In the genomic region with DNA sequence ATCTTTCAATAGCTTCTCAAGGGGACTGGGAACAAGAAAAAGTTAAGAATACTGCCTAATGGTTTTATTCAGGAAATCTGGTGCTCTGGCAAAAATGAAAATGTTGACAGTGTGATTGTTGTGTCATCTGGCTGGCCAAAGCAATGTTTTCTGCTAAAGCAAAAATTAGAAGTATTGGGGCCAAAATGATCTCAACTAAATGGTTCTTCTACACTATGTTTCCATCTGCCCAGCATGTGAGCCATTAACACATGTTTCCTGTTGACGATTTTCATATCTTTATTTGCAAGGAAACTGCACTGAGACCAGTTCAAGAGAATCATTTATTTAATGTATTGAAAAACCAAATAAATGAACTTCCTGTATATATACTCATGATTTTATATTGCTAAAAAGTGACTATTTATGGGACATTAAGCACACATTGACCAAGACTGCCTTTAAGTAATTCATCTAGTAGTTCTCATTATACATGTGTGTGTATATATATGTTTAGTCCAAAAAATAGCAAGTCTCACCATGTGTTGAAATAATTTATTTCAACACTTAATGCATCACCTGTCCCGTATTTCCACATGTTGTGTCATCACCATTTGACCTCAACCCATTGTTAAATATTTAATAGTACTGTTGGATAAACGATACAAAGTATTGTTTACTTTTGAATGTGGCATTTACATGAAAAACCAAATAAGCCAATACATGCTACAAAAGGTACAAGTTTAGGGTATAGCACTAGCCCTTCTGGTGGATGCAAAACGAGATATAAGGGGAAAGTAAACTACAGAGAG, we compare ENCODE assay signal across 2 cellular contexts.
A peak's percentile ranks its signal among the peaks of the same experiment; 100 is the strongest.
TF ChIP-seq lines count a peak whose summit lies in the region.

No MANE protein-coding gene starts in this region.

TF ChIP-seq in liver, 16 proteins besides CTCF, POLR2A, EP300 and RAD21 (continued from another document):
- peak; percentile 73 for TF ChIP-seq ZBTB33 (IDR thresholded peaks at IDR 0.05)
- TF ChIP-seq FOXA1 (IDR thresholded peaks at IDR 0.05) = peak; percentile 16
- peak; percentile 66 for TF ChIP-seq FOXA2 (IDR thresholded peaks at IDR 0.05)
- no peak for TF ChIP-seq HNF4G (IDR thresholded peaks at IDR 0.05)
- TF ChIP-seq, protein P1, sequence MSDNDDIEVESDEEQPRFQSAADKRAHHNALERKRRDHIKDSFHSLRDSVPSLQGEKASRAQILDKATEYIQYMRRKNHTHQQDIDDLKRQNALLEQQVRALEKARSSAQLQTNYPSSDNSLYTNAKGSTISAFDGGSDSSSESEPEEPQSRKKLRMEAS (IDR thresholded peaks at IDR 0.05) = peak; percentile 36

TF ChIP-seq in HepG2, 621 proteins besides CTCF, POLR2A, EP300 and RAD21 (continued from another document):
- TF ChIP-seq HNRNPLL (IDR thresholded peaks at IDR 0.05; ENCODE audit: low read depth, low read length, poor library complexity, severe bottlenecking) (no peak), TCF12 (IDR thresholded peaks at IDR 0.05) (no peak), TCF12 (CRISPR knock-in tag; IDR thresholded peaks at IDR 0.05) (no peak), SUZ12 (IDR thresholded peaks at IDR 0.05; ENCODE audit: low read depth, low read length) (no peak), IKZF4 (CRISPR knock-in tag; IDR thresholded peaks at IDR 0.05; ENCODE audit: borderline replicate concordance, low read depth, not compliant biosample characterization) (no peak), CBX2 (IDR thresholded peaks at IDR 0.05; ENCODE audit: low read depth, low read length) (no peak), CBX2 (CRISPR knock-in tag; IDR thresholded peaks at IDR 0.05; ENCODE audit: low read depth) (no peak), ZNF460 (CRISPR knock-in tag; IDR thresholded peaks at IDR 0.05; ENCODE audit: borderline replicate concordance) (no peak), SAP130 (CRISPR knock-in tag; IDR thresholded peaks at IDR 0.05; ENCODE audit: low read depth) (no peak), ARNTL (CRISPR knock-in tag; IDR thresholded peaks at IDR 0.05) (no peak), ZFP37 (CRISPR knock-in tag; IDR thresholded peaks at IDR 0.05; ENCODE audit: borderline replicate concordance) (no peak), ZNF713 (CRISPR knock-in tag; IDR thresholded peaks at IDR 0.05) (no peak), U2AF1 (optimal IDR thresholded peaks at IDR 0.05; ENCODE audit: low read depth, low read length) (no peak), ZNF329 (CRISPR knock-in tag; IDR thresholded peaks at IDR 0.05; ENCODE audit: low read depth) (no peak), ZBTB21 (CRISPR knock-in tag; IDR thresholded peaks at IDR 0.05) (no peak)
- TF ChIP-seq, protein P2, sequence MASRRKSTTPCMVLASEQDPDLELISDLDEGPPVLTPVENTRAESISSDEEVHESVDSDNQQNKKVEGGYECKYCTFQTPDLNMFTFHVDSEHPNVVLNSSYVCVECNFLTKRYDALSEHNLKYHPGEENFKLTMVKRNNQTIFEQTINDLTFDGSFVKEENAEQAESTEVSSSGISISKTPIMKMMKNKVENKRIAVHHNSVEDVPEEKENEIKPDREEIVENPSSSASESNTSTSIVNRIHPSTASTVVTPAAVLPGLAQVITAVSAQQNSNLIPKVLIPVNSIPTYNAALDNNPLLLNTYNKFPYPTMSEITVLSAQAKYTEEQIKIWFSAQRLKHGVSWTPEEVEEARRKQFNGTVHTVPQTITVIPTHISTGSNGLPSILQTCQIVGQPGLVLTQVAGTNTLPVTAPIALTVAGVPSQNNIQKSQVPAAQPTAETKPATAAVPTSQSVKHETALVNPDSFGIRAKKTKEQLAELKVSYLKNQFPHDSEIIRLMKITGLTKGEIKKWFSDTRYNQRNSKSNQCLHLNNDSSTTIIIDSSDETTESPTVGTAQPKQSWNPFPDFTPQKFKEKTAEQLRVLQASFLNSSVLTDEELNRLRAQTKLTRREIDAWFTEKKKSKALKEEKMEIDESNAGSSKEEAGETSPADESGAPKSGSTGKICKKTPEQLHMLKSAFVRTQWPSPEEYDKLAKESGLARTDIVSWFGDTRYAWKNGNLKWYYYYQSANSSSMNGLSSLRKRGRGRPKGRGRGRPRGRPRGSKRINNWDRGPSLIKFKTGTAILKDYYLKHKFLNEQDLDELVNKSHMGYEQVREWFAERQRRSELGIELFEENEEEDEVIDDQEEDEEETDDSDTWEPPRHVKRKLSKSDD (CRISPR knock-in tag; IDR thresholded peaks at IDR 0.05; ENCODE audit: low read depth) = no peak
- TF ChIP-seq, protein P3, sequence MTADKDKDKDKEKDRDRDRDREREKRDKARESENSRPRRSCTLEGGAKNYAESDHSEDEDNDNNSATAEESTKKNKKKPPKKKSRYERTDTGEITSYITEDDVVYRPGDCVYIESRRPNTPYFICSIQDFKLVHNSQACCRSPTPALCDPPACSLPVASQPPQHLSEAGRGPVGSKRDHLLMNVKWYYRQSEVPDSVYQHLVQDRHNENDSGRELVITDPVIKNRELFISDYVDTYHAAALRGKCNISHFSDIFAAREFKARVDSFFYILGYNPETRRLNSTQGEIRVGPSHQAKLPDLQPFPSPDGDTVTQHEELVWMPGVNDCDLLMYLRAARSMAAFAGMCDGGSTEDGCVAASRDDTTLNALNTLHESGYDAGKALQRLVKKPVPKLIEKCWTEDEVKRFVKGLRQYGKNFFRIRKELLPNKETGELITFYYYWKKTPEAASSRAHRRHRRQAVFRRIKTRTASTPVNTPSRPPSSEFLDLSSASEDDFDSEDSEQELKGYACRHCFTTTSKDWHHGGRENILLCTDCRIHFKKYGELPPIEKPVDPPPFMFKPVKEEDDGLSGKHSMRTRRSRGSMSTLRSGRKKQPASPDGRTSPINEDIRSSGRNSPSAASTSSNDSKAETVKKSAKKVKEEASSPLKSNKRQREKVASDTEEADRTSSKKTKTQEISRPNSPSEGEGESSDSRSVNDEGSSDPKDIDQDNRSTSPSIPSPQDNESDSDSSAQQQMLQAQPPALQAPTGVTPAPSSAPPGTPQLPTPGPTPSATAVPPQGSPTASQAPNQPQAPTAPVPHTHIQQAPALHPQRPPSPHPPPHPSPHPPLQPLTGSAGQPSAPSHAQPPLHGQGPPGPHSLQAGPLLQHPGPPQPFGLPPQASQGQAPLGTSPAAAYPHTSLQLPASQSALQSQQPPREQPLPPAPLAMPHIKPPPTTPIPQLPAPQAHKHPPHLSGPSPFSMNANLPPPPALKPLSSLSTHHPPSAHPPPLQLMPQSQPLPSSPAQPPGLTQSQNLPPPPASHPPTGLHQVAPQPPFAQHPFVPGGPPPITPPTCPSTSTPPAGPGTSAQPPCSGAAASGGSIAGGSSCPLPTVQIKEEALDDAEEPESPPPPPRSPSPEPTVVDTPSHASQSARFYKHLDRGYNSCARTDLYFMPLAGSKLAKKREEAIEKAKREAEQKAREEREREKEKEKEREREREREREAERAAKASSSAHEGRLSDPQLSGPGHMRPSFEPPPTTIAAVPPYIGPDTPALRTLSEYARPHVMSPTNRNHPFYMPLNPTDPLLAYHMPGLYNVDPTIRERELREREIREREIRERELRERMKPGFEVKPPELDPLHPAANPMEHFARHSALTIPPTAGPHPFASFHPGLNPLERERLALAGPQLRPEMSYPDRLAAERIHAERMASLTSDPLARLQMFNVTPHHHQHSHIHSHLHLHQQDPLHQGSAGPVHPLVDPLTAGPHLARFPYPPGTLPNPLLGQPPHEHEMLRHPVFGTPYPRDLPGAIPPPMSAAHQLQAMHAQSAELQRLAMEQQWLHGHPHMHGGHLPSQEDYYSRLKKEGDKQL (CRISPR knock-in tag; IDR thresholded peaks at IDR 0.05; ENCODE audit: low read depth) = no peak
